Comparison of ENCODE assay signal across 8 cellular contexts in genomic region chr16:7736138-7736537, GRCh38.
"Had no signal": no experiment of that assay in that cellular context is flagged by ENCODE, and none has a peak within 500 bp of the region (broad histone marks: within the 10 kb centered on the region; RNA-seq: fewer than 3 reads in every experiment).

No MANE protein-coding gene starts in this region.

- ATAC-seq: GM12878 had no signal

- DNase-seq: GDM1, GF-D8 had no signal

- FAIRE-seq: G401.6, GM12878, GM12891, GM12892, GM18507, GM19239 had no signal

- H3K4me3 ChIP-seq: GM12878 had no signal
